Comparison of ENCODE assay signal across 9 cellular contexts in genomic region chr19:8487137-8487851, GRCh38. TPM values are rescaled to one million over a fixed set of nuclear protein-coding genes. Genes with fewer than 3 reads are reported as not detected.
DNase-seq lines count a peak whose midpoint lies in the region; ATAC-seq and TF ChIP-seq lines count a peak whose summit lies in the region.
"Had no signal": no experiment of that assay in that cellular context is flagged by ENCODE, and none has a peak within 500 bp of the region (broad histone marks: within the 10 kb centered on the region; RNA-seq: fewer than 3 reads in every experiment).

No MANE protein-coding gene starts in this region.

- ATAC-seq in GM21619 (IDR thresholded peaks at IDR 0.05; ENCODE audit: unreplicated experiment): peak; percentile 73
- ATAC-seq in HG03175 (IDR thresholded peaks at IDR 0.05; ENCODE audit: unreplicated experiment): no peak

- H3K27ac ChIP-seq in dorsolateral prefrontal cortex (peak overlapping the region in 54 of 59 donors; percentile 0 to 76 (median 62)), skeletal muscle tissue (ENCODE audit: low read depth, low read length) (peak overlapping the region; percentile 20)
- H3K27ac ChIP-seq: tibial artery had no signal

- intact Hi-C loops in dorsolateral prefrontal cortex (cut with DNase I): no loop called here

- H3K36me3 ChIP-seq in skeletal muscle tissue (ENCODE audit: control insufficient read depth in 3 of 3, insufficient read depth in 3 of 3, low read length in 3 of 3): peaks cover 60 to 65% (median 60%) of the 10 kb centered on the region in 3 donors

- peak in 1 of 56 donors; percentile 7 for TF ChIP-seq CTCF in dorsolateral prefrontal cortex (IDR thresholded peaks at IDR 0.05 in 54 of 56, conservative IDR thresholded peaks at IDR 0.05 in 2 of 56; ENCODE audit: low read depth in 1 of 56, partially characterized antibody in 56 of 56)

- H3K9me3 ChIP-seq in skeletal muscle tissue (ENCODE audit: control insufficient read depth in 3 of 3, low read length in 3 of 3): no peaks in the 10 kb centered on the region
- H3K9me3 ChIP-seq: tibial artery had no signal

- DNase-seq in T-helper 9 cell (peak; percentile 31), dorsolateral prefrontal cortex (peak in 3 of 10 donors; percentile 27 to 47 (median 34)), SHP77 (lab: John Stamatoyannopoulos, UW) (no peak), NCI-H345 treated with DMSO at 0.1 percent for 48 hours (lab: John Stamatoyannopoulos, UW; ENCODE audit: unreplicated experiment) (no peak), NCI-H187 (lab: John Stamatoyannopoulos, UW) (no peak)

- H3K27me3 ChIP-seq in dorsolateral prefrontal cortex (no peaks in the 10 kb centered on the region), skeletal muscle tissue (ENCODE audit: control insufficient read depth in 3 of 3, insufficient read depth in 3 of 3, low read length in 3 of 3) (no peaks in the 10 kb centered on the region)
- H3K27me3 ChIP-seq: tibial artery had no signal

- no peak overlapping the region for H3K9ac ChIP-seq in skeletal muscle tissue (ENCODE audit: low read depth in 1 of 3, low read length in 3 of 3)

- peaks cover 1 to 2% (median 1%) of the 10 kb centered on the region in 3 donors for H3K4me1 ChIP-seq in skeletal muscle tissue (ENCODE audit: control insufficient read depth in 3 of 3, insufficient read depth in 3 of 3, low read length in 3 of 3)
- H3K4me1 ChIP-seq: tibial artery had no signal

- H3K4me3 ChIP-seq in dorsolateral prefrontal cortex (no peak overlapping the region), skeletal muscle tissue (ENCODE audit: low read length in 3 of 3) (no peak overlapping the region)
- H3K4me3 ChIP-seq: tibial artery had no signal

RNA-seq across cellular contexts. Expression of gene PRAM1, which starts 15.1 kb away (rescaled TPM):
- total RNA-seq in dorsolateral prefrontal cortex (10 to 100 TPM in 19 of 120 experiments, 1 to 10 TPM in 101; 2.7 to 16.1 (median 6.3) TPM), skeletal muscle tissue (1.0 TPM)

RNA-seq across cellular contexts. Expression of gene ZNF414, which starts 26.7 kb away (rescaled TPM):
- 10 to 100 TPM; 19.4 to 51.4 (median 30.1) TPM for total RNA-seq in dorsolateral prefrontal cortex
- total RNA-seq in skeletal muscle tissue: 4.2 TPM

RNA-seq across cellular contexts. Expression of gene HNRNPM, which starts 42.5 kb away (rescaled TPM):
- total RNA-seq in dorsolateral prefrontal cortex: 100 to 1,000 TPM in 119 of 120 experiments, 10 to 100 TPM in 1; 99.2 to 179 (median 128) TPM
- 59.0 TPM for total RNA-seq in skeletal muscle tissue
